8 cellular contexts compared by ENCODE assay signal in the genomic region with DNA sequence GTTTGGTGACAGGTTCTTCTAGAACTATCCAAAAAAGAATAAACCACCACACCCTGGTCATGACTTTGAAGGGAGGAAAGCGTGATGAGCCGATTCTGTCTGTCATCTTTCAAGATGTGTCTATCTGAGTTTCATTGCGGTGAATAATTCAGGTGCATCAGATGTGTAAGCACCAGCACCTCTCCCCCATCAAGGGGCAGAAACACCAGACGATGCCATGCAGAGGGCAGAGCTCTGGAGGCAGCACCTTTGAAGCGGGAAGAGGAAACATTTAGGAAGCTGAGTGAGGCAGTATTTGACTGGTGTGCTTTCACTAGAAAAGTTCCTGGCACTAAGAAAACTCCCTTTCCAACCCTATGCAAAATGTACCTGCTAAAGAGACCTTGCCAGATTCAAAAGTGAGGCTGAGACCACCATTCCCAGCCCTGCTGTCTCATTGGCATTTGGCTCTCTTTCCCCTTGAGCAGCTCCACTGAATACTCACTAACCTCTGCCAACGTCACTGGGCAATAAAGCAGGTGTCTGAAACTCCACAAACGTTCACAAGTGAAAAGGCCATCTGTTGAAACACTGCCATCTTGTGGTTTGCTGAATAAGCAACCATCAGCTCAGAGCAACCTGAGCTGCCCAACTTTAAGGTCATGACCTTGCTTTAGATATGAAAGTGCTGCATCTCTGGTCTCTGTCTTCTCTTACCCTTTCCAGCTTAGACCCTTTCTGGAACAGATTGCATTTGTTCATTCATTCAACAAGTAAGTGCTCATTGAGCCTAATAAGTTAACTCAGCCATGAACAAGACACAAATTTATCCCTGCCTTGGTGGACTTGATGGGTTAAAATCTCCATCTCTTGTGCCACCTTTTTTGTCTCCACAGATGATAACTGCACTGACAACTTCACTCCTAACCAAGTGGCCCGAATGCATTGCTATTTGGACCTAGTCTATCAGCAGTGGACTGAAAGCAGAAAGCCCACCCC.
DNase-seq lines count a peak whose midpoint lies in the region; ATAC-seq, FAIRE-seq and TF ChIP-seq lines count a peak whose summit lies in the region.

No MANE protein-coding gene starts in this region.

- 0 out of 2 replicates have a peak, but pooled peaks cover 4% of the 10 kb centered on the region for H3K27me3 Mint-ChIP-seq in HFFc6 (ENCODE audit: insufficient read depth)

- H3F3A ChIP-seq in MM.1S (ENCODE audit: insufficient read depth, low read length) (no peaks in the 10 kb centered on the region), PC-3 (ENCODE audit: low read length, unreplicated experiment) (no peaks in the 10 kb centered on the region)

- TF ChIP-seq CTCF in HFFc6 (IDR thresholded peaks at IDR 0.05) (peak; percentile 75), MM.1S (IDR thresholded peaks at IDR 0.05; ENCODE audit: low read length) (peak; percentile 90), PC-3 (conservative IDR thresholded peaks at IDR 0.05; ENCODE audit: low read depth, low read length) (peak; percentile 77), endothelial cell of umbilical vein (IDR thresholded peaks at IDR 0.05; ENCODE audit: extremely low read depth in 1 of 2, insufficient read depth in 1 of 2, low read depth in 1 of 2, low read length in 2 of 2) (peak; percentile 34 to 36)

- H3K27ac Mint-ChIP-seq in HFFc6 = no peak overlapping the region

- H4K20me1 ChIP-seq in MM.1S (ENCODE audit: insufficient read depth, low read length) (no peaks in the 10 kb centered on the region), PC-3 (ENCODE audit: low read length) (no peaks in the 10 kb centered on the region), endothelial cell of umbilical vein (replicated peaks; ENCODE audit: control insufficient read depth, extremely low read depth, insufficient read depth, low read length) (no peaks in the 10 kb centered on the region)

- no peaks in the 10 kb centered on the region for H3K9me3 ChIP-seq in MM.1S (replicated peaks; ENCODE audit: insufficient read depth, low read length)
- no peaks in the 10 kb centered on the region for H3K9me3 ChIP-seq in PC-3 (ENCODE audit: low read length)
- H3K9me3 ChIP-seq in endothelial cell of umbilical vein (replicated peaks; ENCODE audit: control insufficient read depth, insufficient read depth, low read length) = no peaks in the 10 kb centered on the region
- H3K9me3 ChIP-seq in muscle layer of colon (ENCODE audit: low read length) = no peaks in the 10 kb centered on the region

- H3K4me1 ChIP-seq in MM.1S (ENCODE audit: low read length) (peaks cover 21% of the 10 kb centered on the region), PC-3 (ENCODE audit: insufficient read depth, low read length) (peaks cover 3% of the 10 kb centered on the region), endothelial cell of umbilical vein (ENCODE audit: control insufficient read depth, extremely low read depth, insufficient read depth, low read length) (no peaks in the 10 kb centered on the region), muscle layer of colon (ENCODE audit: insufficient read depth, low read length) (peaks cover 54% of the 10 kb centered on the region)

- no peak overlapping the region for H3K4me3 ChIP-seq in MM.1S (ENCODE audit: low read length)
- no peak overlapping the region for H3K4me3 ChIP-seq in PC-3 (ENCODE audit: low read length)
- no peak overlapping the region for H3K4me3 ChIP-seq in endothelial cell of umbilical vein (replicated peaks in 1 of 3; ENCODE audit: insufficient read depth in 1 of 3, low read depth in 1 of 3, low read length in 3 of 3)
- H3K4me3 ChIP-seq in muscle layer of colon (ENCODE audit: low read depth in 1 of 2, low read length in 2 of 2) = no peak overlapping the region

- intact Hi-C loops in PC-3 (cut with micrococcal nuclease) (loop anchor here (1.0 to 5.0 kb wide), 2 partner anchors 131 to 314 kb away; no protein-coding TSS in a partner anchor), endothelial cell of umbilical vein (cut with micrococcal nuclease) (loop anchor here (2.0 kb wide), 1 partner anchor 317 kb away; no protein-coding TSS in a partner anchor)

- POLR2A ChIA-PET in PC-3 (lab: Charles Lee; ENCODE audit: unreplicated experiment) = no interaction called here
- POLR2A ChIA-PET in endothelial cell of umbilical vein (lab: Charles Lee) = no interaction called here

- peak; percentile 60 for DNase-seq in AG08395 (ENCODE audit: low spot score)
- DNase-seq in GM12891 (ENCODE audit: insufficient read length, low spot score) = no peak
- peak; percentile 32 for DNase-seq in HFFc6
- peak; percentile 97 for DNase-seq in MM.1S
- peak; percentile 59 for DNase-seq in PC-3
- peak; percentile 3 for DNase-seq in endothelial cell of umbilical vein (ENCODE audit: low read depth, low spot score)
- no peak for DNase-seq in stimulated activated CD4-positive, alpha-beta T cell treated with anti-CD3 and anti-CD28 coated beads, Interleukin-4, amount 100 ng/mL, for 4 hours

- TF ChIP-seq POLR2A in GM12891 (IDR thresholded peaks at IDR 0.05; ENCODE audit: low read depth, low read length) = no peak
- no peak for TF ChIP-seq POLR2A in endothelial cell of umbilical vein (IDR thresholded peaks at IDR 0.05; ENCODE audit: low read depth, low read length)

- peaks cover 25% of the 10 kb centered on the region for H3K9me3 Mint-ChIP-seq in HFFc6

- ATAC-seq in PC-3 = peak; percentile 64

- H3K36me3 ChIP-seq in MM.1S (replicated peaks; ENCODE audit: insufficient read depth, low read length) (no peaks in the 10 kb centered on the region), PC-3 (ENCODE audit: low read depth, low read length) (no peaks in the 10 kb centered on the region), endothelial cell of umbilical vein (ENCODE audit: control insufficient read depth in 2 of 2, extremely low read depth in 1 of 2, insufficient read depth in 2 of 2, low read length in 2 of 2) (no peaks in the 10 kb centered on the region), muscle layer of colon (ENCODE audit: insufficient read depth, low read length) (no peaks in the 10 kb centered on the region)

- H2AFZ ChIP-seq in MM.1S (ENCODE audit: low read length) = peak overlapping the region; percentile 34
- no peak overlapping the region for H2AFZ ChIP-seq in PC-3 (ENCODE audit: low read length)
- H2AFZ ChIP-seq in endothelial cell of umbilical vein (ENCODE audit: low read depth, low read length) = no peak overlapping the region

- peak overlapping the region; percentile 48; the same call in 1 of the 2 replicates for H3K27ac ChIP-seq in MM.1S (ENCODE audit: low read length)
- H3K27ac ChIP-seq in PC-3 (ENCODE audit: low read length) = no peak overlapping the region
- H3K27ac ChIP-seq in endothelial cell of umbilical vein (ENCODE audit: insufficient read depth, low read depth, low read length) = no peak overlapping the region
- peak overlapping the region; percentile 83 for H3K27ac ChIP-seq in muscle layer of colon (ENCODE audit: low read depth, low read length)

- no peak overlapping the region for H3K4me3 Mint-ChIP-seq in HFFc6

- FAIRE-seq in GM12891 (lab: Jason Lieb, UNC) (peak; percentile 63), endothelial cell of umbilical vein (lab: Jason Lieb, UNC) (no peak)

- H3K9me1 ChIP-seq in endothelial cell of umbilical vein (replicated peaks; ENCODE audit: control insufficient read depth, extremely low read depth, insufficient read depth, low read length) = no peaks in the 10 kb centered on the region

- dilution Hi-C loops in endothelial cell of umbilical vein (cut with MboI; ENCODE audit: extremely low pct_ligation_motif_present, low sequenced_read_pairs) = no loop called here

- no peaks in the 10 kb centered on the region for H3K4me1 Mint-ChIP-seq in HFFc6 (ENCODE audit: low read depth)

- H3K4me2 ChIP-seq in MM.1S (ENCODE audit: low read depth, low read length) (peak overlapping the region; percentile 32), PC-3 (ENCODE audit: low read length) (no peak overlapping the region), endothelial cell of umbilical vein (ENCODE audit: insufficient read depth, low read length) (no peak overlapping the region)

- H3K27me3 ChIP-seq in MM.1S (replicated peaks; ENCODE audit: insufficient read depth, low read length) = no peaks in the 10 kb centered on the region
- H3K27me3 ChIP-seq in PC-3 (ENCODE audit: low read length) = 0 out of 2 replicates have a peak, but pooled peaks cover 4% of the 10 kb centered on the region
- no peaks in the 10 kb centered on the region for H3K27me3 ChIP-seq in endothelial cell of umbilical vein (ENCODE audit: control insufficient read depth in 2 of 2, insufficient read depth in 2 of 2, low read length in 2 of 2)
- H3K27me3 ChIP-seq in muscle layer of colon (ENCODE audit: control insufficient read depth in 1 of 2, insufficient read depth in 2 of 2, low read length in 2 of 2) = no peaks in the 10 kb centered on the region

- H3K9ac ChIP-seq in MM.1S (ENCODE audit: low read length) (peak overlapping the region; percentile 10; the same call in 1 of the 2 replicates), PC-3 (ENCODE audit: low read length) (no peak overlapping the region), endothelial cell of umbilical vein (replicated peaks; ENCODE audit: extremely low read depth, insufficient read depth, low read length) (no peak overlapping the region), muscle layer of colon (ENCODE audit: low read length) (no peak overlapping the region)

- H3K36me3 Mint-ChIP-seq in HFFc6 (ENCODE audit: low read depth) = no peaks in the 10 kb centered on the region

- BruUV-seq in PC-3 (replicated peaks; lab: Mats Ljungman, UMichigan) (no TSS peak), endothelial cell of umbilical vein (replicated peaks; lab: Mats Ljungman, UMichigan) (no TSS peak)

- CTCF ChIA-PET in PC-3 (lab: Charles Lee) (interaction anchor here (0.5 to 0.9 kb wide), 6 partner anchors 21 to 136 kb away, joined by 3 to 6 read pairs (median 3); no protein-coding TSS in a partner anchor), endothelial cell of umbilical vein (lab: Charles Lee) (interaction anchor here (1.6 kb wide), 2 partner anchors 14 to 1318 kb away, joined by 3 to 4 read pairs; no protein-coding TSS in a partner anchor)

- H3K9me2 ChIP-seq in MM.1S (replicated peaks; ENCODE audit: insufficient read depth, low read length) (no peaks in the 10 kb centered on the region), PC-3 (replicated peaks; ENCODE audit: low read length) (no peaks in the 10 kb centered on the region)

- no peaks in the 10 kb centered on the region for H3K79me2 ChIP-seq in MM.1S (ENCODE audit: low read length)
- H3K79me2 ChIP-seq in PC-3 (ENCODE audit: low read length) = no peaks in the 10 kb centered on the region
- no peaks in the 10 kb centered on the region for H3K79me2 ChIP-seq in endothelial cell of umbilical vein (ENCODE audit: control insufficient read depth, insufficient read depth, low read length)

TF ChIP-seq in GM12891, 5 proteins besides CTCF, POLR2A, EP300 and RAD21 (continues in another document):
- TF ChIP-seq SPI1 (IDR thresholded peaks at IDR 0.05; ENCODE audit: low read depth, low read length) = no peak
- TF ChIP-seq POLR2AphosphoS5 (IDR thresholded peaks at IDR 0.05; ENCODE audit: low read depth, low read length) = no peak
- TF ChIP-seq PAX5 (IDR thresholded peaks at IDR 0.05; ENCODE audit: insufficient read depth, low read length, severe bottlenecking) = no peak

TF ChIP-seq in endothelial cell of umbilical vein, 7 proteins besides CTCF, POLR2A, EP300 and RAD21:
- TF ChIP-seq MYC (IDR thresholded peaks at IDR 0.05; ENCODE audit: low read depth, low read length) (no peak), EZH2 (IDR thresholded peaks at IDR 0.05; ENCODE audit: borderline replicate concordance, low read depth, low read length, severe bottlenecking) (no peak)

Comparison
In these comparisons a context has a peak if more than half of its experiments do, and no peak if none do; other contexts are left out.
1. DNase-seq: peak in AG08395 (single experiment), HFFc6 (single experiment), MM.1S (single experiment), PC-3 (single experiment) and endothelial cell of umbilical vein (single experiment); none in GM12891 (single experiment) and stimulated activated CD4-positive, alpha-beta T cell treated with anti-CD3 and anti-CD28 coated beads, Interleukin-4, amount 100 ng/mL, for 4 hours (0 of 2).
2. CTCF ChIP-seq: peak in every context shown above with its lines; median percentile 90 in MM.1S; 77 in PC-3; 75 in HFFc6; 35 in endothelial cell of umbilical vein.
3. H3K27ac ChIP-seq: peak in MM.1S (single experiment) and muscle layer of colon (single experiment); none in PC-3 (single experiment) and endothelial cell of umbilical vein (single experiment).